Comparison of ENCODE assay signal across 1 cellular context in genomic region chr12:15856097-15856982, GRCh38.
TF ChIP-seq lines count a peak whose summit lies in the region.

No MANE protein-coding gene starts in this region.

TF ChIP-seq in GM12878, 131 proteins besides CTCF, POLR2A, EP300 and RAD21 (continued from another document):
- TF ChIP-seq ZNF24 (IDR thresholded peaks at IDR 0.05), result no peak
- TF ChIP-seq HDAC6 (IDR thresholded peaks at IDR 0.05; ENCODE audit: unreplicated experiment), result no peak
- TF ChIP-seq NR2F1 (conservative IDR thresholded peaks at IDR 0.05), result no peak
- TF ChIP-seq, protein P1, sequence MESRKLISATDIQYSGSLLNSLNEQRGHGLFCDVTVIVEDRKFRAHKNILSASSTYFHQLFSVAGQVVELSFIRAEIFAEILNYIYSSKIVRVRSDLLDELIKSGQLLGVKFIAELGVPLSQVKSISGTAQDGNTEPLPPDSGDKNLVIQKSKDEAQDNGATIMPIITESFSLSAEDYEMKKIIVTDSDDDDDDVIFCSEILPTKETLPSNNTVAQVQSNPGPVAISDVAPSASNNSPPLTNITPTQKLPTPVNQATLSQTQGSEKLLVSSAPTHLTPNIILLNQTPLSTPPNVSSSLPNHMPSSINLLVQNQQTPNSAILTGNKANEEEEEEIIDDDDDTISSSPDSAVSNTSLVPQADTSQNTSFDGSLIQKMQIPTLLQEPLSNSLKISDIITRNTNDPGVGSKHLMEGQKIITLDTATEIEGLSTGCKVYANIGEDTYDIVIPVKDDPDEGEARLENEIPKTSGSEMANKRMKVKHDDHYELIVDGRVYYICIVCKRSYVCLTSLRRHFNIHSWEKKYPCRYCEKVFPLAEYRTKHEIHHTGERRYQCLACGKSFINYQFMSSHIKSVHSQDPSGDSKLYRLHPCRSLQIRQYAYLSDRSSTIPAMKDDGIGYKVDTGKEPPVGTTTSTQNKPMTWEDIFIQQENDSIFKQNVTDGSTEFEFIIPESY (IDR thresholded peaks at IDR 0.05), result no peak
- no peak for TF ChIP-seq TCF7 (IDR thresholded peaks at IDR 0.05; ENCODE audit: borderline replicate concordance)
- 0 out of 2 replicates have a peak, but pooled peaks have one; percentile 43 for TF ChIP-seq YY1 (IDR thresholded peaks at IDR 0.05; ENCODE audit: low read depth, low read length)
- TF ChIP-seq SMC3 (IDR thresholded peaks at IDR 0.05; ENCODE audit: borderline replicate concordance, low read length), result peak; percentile 98
- no peak for TF ChIP-seq MXI1 (IDR thresholded peaks at IDR 0.05; ENCODE audit: low read depth, low read length)
- TF ChIP-seq NBN (IDR thresholded peaks at IDR 0.05), result no peak
- TF ChIP-seq CREM (IDR thresholded peaks at IDR 0.05; ENCODE audit: low read depth), result no peak
- peak; percentile 64 for TF ChIP-seq SKIL (IDR thresholded peaks at IDR 0.05; ENCODE audit: low read depth, poor library complexity, severe bottlenecking)
- TF ChIP-seq EGR1 (IDR thresholded peaks at IDR 0.05; ENCODE audit: borderline replicate concordance in 1 of 2, low read depth in 2 of 2, low read length in 2 of 2), result no peak
